In the genomic region with DNA sequence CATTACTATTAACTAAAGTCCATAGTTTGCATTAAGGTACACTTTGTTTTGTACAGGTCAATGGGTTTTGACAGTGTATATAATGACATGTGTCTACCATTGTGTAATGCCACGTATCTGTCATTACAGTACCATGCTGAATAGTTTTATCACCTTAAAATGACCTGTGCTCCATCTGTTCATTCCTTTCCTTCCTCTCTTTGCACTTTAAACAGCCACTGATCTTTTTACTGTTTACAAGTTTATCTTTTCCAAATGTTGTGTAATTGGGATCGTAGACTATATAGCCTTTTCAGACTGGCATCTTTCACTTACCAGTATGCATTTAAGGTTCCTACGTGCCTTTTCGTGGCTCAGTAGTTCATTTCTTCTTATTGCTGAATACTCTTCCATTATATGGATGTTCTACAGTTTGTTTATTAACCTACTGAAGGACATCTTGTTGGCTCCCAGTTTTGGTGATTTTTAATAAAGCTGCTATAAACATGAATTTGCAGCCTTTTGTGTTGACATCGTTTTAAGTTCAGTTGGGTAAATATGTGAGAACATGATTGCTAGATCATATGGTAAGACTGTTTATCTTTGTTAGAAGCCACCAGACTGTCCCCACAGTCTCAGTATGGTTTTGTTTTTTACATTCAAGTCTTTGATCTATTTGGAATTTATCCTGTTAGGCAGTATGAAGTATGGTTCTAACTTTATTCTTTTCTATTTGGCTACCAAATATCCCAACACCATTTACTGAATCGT, we compare ENCODE assay signal across 13 cellular contexts. TPM values are rescaled to one million over a fixed set of nuclear protein-coding genes. Genes with fewer than 3 reads are reported as not detected.
DNase-seq lines count a peak whose midpoint lies in the region; ATAC-seq and TF ChIP-seq lines count a peak whose summit lies in the region.
"Had no signal": no experiment of that assay in that cellular context is flagged by ENCODE, and none has a peak within 500 bp of the region (broad histone marks: within the 10 kb centered on the region; RNA-seq: fewer than 3 reads in every experiment).

No MANE protein-coding gene starts in this region.

- ATAC-seq in activated CD4-positive, CD25-positive, alpha-beta regulatory T cell treated with anti-CD3 and anti-CD28 coated beads, Interleukin-2, amount 50 U/mL, for 24 hours = peak; percentile 40 to 56
- ATAC-seq in HG02759 (IDR thresholded peaks at IDR 0.05; ENCODE audit: unreplicated experiment) (peak; percentile 7), lower lobe of right lung (no peak)
- ATAC-seq: A549, esophagus mucosa had no signal

- H3K27me3 ChIP-seq in SU-DHL-6 (ENCODE audit: low read length) (no peaks in the 10 kb centered on the region), lower lobe of right lung (ENCODE audit: low read depth) (no peaks in the 10 kb centered on the region)

- no peak overlapping the region for H3K9ac ChIP-seq in SU-DHL-6 (ENCODE audit: low read length)

- H3K9me3 ChIP-seq in SU-DHL-6 (ENCODE audit: insufficient read depth, low read length) = no peaks in the 10 kb centered on the region
- H3K9me3 ChIP-seq in lower lobe of right lung = no peaks in the 10 kb centered on the region
- H3K9me3 ChIP-seq: A549, left ventricle myocardium inferior had no signal

- H4K20me1 ChIP-seq in SU-DHL-6 (ENCODE audit: low read depth, low read length) = peaks cover 6% of the 10 kb centered on the region; the same call in 1 of the 2 replicates

- no peak overlapping the region for H2AFZ ChIP-seq in SU-DHL-6 (ENCODE audit: low read depth, low read length, severe bottlenecking)

- H3K4me2 ChIP-seq in SU-DHL-6 (ENCODE audit: low read depth, low read length, poor library complexity, severe bottlenecking) = peak overlapping the region; percentile 32
- H3K4me2 ChIP-seq: A549 had no signal

- no peak overlapping the region for H3K4me3 ChIP-seq in SU-DHL-6 (ENCODE audit: insufficient read depth, low read length, poor library complexity, severe bottlenecking)
- H3K4me3 ChIP-seq in lower lobe of right lung = no peak overlapping the region
- H3K4me3 ChIP-seq: A549, left ventricle myocardium inferior had no signal

- no peaks in the 10 kb centered on the region for H3K9me3 Mint-ChIP-seq in nephron progenitor cell
- H3K9me3 Mint-ChIP-seq: H9 had no signal

- peak overlapping the region; percentile 2 for H3K27ac Mint-ChIP-seq in nephron progenitor cell

- H3K4me3 Mint-ChIP-seq in nephron progenitor cell = no peak overlapping the region
- H3K4me3 Mint-ChIP-seq: H9 had no signal

- TF ChIP-seq CTCF in SU-DHL-6 (IDR thresholded peaks at IDR 0.05; ENCODE audit: insufficient read depth, low read length, poor library complexity, severe bottlenecking) = no peak
- no peak for TF ChIP-seq CTCF in nephron progenitor cell (IDR thresholded peaks at IDR 0.05)
- TF ChIP-seq CTCF in GM10248 (IDR thresholded peaks at IDR 0.05; ENCODE audit: control extremely low read depth, extremely low read depth, low read depth, missing control alignments) = no peak
- no peak for TF ChIP-seq CTCF in lower lobe of right lung (IDR thresholded peaks at IDR 0.05)

- no peak for DNase-seq in activated CD4-positive, CD25-positive, alpha-beta regulatory T cell (lab: John Stamatoyannopoulos, UW)
- no peak for DNase-seq in nephron progenitor cell
- no peak for DNase-seq in GM10248 (ENCODE audit: extremely low spot score)
- no peak for DNase-seq in inferior parietal cortex (ENCODE audit: extremely low spot score)
- DNase-seq in lower lobe of right lung = no peak
- DNase-seq: H9; left ventricle myocardium inferior; stimulated activated CD8-positive, alpha-beta memory T cell treated with anti-CD3 and anti-CD28 coated beads, Interleukin-4, amount 100 ng/mL, for 48 hours had no signal

- peaks cover 11% of the 10 kb centered on the region for H3K36me3 Mint-ChIP-seq in nephron progenitor cell (ENCODE audit: low read depth)

- intact Hi-C loops in lower lobe of right lung (cut with DNase I) = no loop called here

- 0 out of 2 replicates have a peak, but pooled peaks cover 3% of the 10 kb centered on the region for H3F3A ChIP-seq in SU-DHL-6 (ENCODE audit: insufficient read depth)

- H3K79me2 ChIP-seq in SU-DHL-6 (ENCODE audit: insufficient read depth, low read length) = peaks cover 19% of the 10 kb centered on the region

- no peaks in the 10 kb centered on the region for H3K27me3 Mint-ChIP-seq in nephron progenitor cell (ENCODE audit: low read depth, poor library complexity)

- H3K36me3 ChIP-seq in SU-DHL-6 (ENCODE audit: low read length) (no peaks in the 10 kb centered on the region), lower lobe of right lung (no peaks in the 10 kb centered on the region)
- H3K36me3 ChIP-seq: left ventricle myocardium inferior had no signal

- CTCF ChIA-PET in GM10248 (lab: Yijun Ruan, JAX) = interaction anchor here (1.0 to 1.6 kb wide), 2 partner anchors 10 to 24 kb away, joined by 3 to 5 read pairs; a partner anchor contains a TSS

- POLR2A ChIA-PET in GM10248 (lab: Yijun Ruan, JAX) = no interaction called here

- H3K4me1 ChIP-seq in lower lobe of right lung = peaks cover 19% of the 10 kb centered on the region

- peaks cover 16% of the 10 kb centered on the region for H3K4me1 Mint-ChIP-seq in nephron progenitor cell

- H3K27ac ChIP-seq in SU-DHL-6 (ENCODE audit: low read depth, low read length) = no peak overlapping the region
- no peak overlapping the region for H3K27ac ChIP-seq in lower lobe of right lung
- H3K27ac ChIP-seq: A549, left ventricle myocardium inferior had no signal

- H3K9me2 ChIP-seq in SU-DHL-6 (replicated peaks; ENCODE audit: insufficient read depth, low read length) = no peaks in the 10 kb centered on the region

RNA-seq across cellular contexts. Expression of a gene that starts 24.7 kb away (rescaled TPM):
- 30.3 TPM for total RNA-seq in lower lobe of right lung

RNA-seq across cellular contexts. Expression of a gene that starts 51.4 kb away (rescaled TPM):
- total RNA-seq in lower lobe of right lung = 20.4 TPM

Comparison
In these comparisons a context has a peak if more than half of its experiments do, and no peak if none do; other contexts are left out.
1. ATAC-seq: peak in activated CD4-positive, CD25-positive, alpha-beta regulatory T cell treated with anti-CD3 and anti-CD28 coated beads, Interleukin-2, amount 50 U/mL, for 24 hours (2 of 2) and HG02759 (single experiment); none in lower lobe of right lung (0 of 2).